19 cellular contexts compared by ENCODE assay signal in the genomic region with DNA sequence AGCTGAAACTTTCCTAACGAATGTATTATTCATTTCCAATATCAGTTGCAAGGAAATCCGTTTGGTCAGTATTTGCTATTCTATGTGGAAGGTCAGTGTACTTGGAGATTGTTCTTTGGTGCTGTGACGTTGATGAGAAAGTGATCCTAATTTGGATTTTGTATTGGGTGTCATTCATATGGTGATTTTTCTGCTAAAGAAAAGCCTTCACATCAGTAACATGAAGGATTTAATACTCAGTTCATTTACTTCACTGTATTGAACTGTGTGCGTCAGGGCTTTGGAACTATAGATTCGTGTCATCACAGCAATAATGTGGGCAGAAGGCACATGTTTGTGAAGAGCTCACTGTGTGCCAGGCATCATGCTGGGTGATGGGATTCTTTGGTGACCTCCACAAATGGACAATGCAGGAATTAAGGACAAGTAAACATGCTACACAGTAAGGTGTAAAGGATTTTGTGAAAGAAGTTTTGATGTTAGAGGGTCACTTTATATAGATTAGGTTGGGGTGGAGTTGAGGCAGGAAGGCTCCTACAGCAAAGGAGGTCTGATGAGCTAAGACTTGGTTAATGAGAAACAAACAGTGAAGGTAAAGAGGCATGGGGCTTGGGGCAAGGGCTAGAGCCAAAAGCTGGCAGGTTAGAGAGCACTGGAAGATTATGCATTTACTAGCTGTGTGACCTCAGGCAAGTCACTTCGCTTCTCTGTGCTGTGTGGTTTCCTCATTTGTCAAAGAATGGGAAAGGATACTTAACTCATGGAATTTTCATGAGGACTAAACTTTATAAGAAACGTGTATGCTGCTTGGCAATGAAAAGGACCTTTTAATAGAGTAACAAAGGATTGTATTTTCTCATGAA. TPM values are rescaled to one million over a fixed set of nuclear protein-coding genes. Genes with fewer than 3 reads are reported as not detected.
A peak's percentile ranks its signal among the peaks of the same experiment; 100 is the strongest.
DNase-seq lines count a peak whose midpoint lies in the region; ATAC-seq, FAIRE-seq and TF ChIP-seq lines count a peak whose summit lies in the region.
"Had no signal": no experiment of that assay in that cellular context is flagged by ENCODE, and none has a peak within 500 bp of the region (broad histone marks: within the 10 kb centered on the region; RNA-seq: fewer than 3 reads in every experiment).

No MANE protein-coding gene starts in this region.

- intact Hi-C loops in natural killer cell (cut with micrococcal nuclease): no loop called here

- H2BK15ac ChIP-seq in H1 (ENCODE audit: low read length): no peak overlapping the region

- H2BK5ac ChIP-seq in H1 (ENCODE audit: low read depth, low read length): no peak overlapping the region

- TF ChIP-seq CTCF in natural killer cell (IDR thresholded peaks at IDR 0.05): no peak
- no peak for TF ChIP-seq CTCF in Loucy (conservative IDR thresholded peaks at IDR 0.05; ENCODE audit: low read length)
- no peak for TF ChIP-seq CTCF in H1 (IDR thresholded peaks at IDR 0.05; ENCODE audit: control extremely low read depth in 1 of 3, insufficient read depth in 1 of 3, low read depth in 1 of 3, low read length in 3 of 3)

- no peak overlapping the region for H2AFZ ChIP-seq in Loucy (ENCODE audit: low read length)
- H2AFZ ChIP-seq in H1 (ENCODE audit: low read length): no peak overlapping the region

- H3K4me3 ChIP-seq in Loucy (ENCODE audit: low read length, poor library complexity, severe bottlenecking) (peak overlapping the region; percentile 20), H1 (ENCODE audit: extremely low read depth in 1 of 4, insufficient read depth in 2 of 4, low read depth in 3 of 4, low read length in 4 of 4) (no peak overlapping the region)
- H3K4me3 ChIP-seq: esophagus muscularis mucosa, pancreas had no signal

- no peak overlapping the region for H3K4ac ChIP-seq in H1 (replicated peaks; ENCODE audit: insufficient read length, low read depth, low read length)

- FAIRE-seq in H1 (lab: Jason Lieb, UNC): no peak
- FAIRE-seq: pancreas had no signal

- peak overlapping the region; percentile 8 for H3K27ac Mint-ChIP-seq in natural killer cell
- no peak overlapping the region for H3K27ac Mint-ChIP-seq in natural killer cell treated with Interleukin-12 subunit alpha and Interleukin-12 subunit beta and Interleukin-15 and Interleukin-18, amount 100 ng/mL, for 72 hours
- H3K27ac Mint-ChIP-seq: T-helper 1 cell treated with Interleukin-12 subunit alpha and Interleukin-12 subunit beta and Interleukin-4 antibody, amounts not matched to agents 30 μg/mL and 1 μg/mL, for 36 hours had no signal

- H3K27ac ChIP-seq in H1 (ENCODE audit: low read depth, low read length): no peak overlapping the region
- H3K27ac ChIP-seq: esophagus muscularis mucosa, pancreas, WERI-Rb-1 had no signal

- H2BK120ac ChIP-seq in H1 (replicated peaks; ENCODE audit: low read depth, low read length): no peak overlapping the region

- WGBS in H1 (ENCODE audit: extremely low coverage in 1 of 2, insufficient coverage in 1 of 2, insufficient read length in 1 of 2, insufficient replicate concordance in 2 of 2, low coverage in 1 of 2, low lambda C conversion rate in 2 of 2, missing lambda C conversion rate in 1 of 2), 2 experiments: 69% methylated on average over 7 of the region's 7 CpGs; no CpG with 5 or more reads in 1 of the 2 experiments

- H3K79me2 ChIP-seq in Loucy (ENCODE audit: insufficient read depth, low read length) (peaks cover 100% of the 10 kb centered on the region), H1 (ENCODE audit: control insufficient read depth in 1 of 2, insufficient read depth in 2 of 2, low read length in 2 of 2) (peaks cover 44 to 100% of the 10 kb centered on the region in 2 experiments)

- H3K36me3 ChIP-seq in Loucy (ENCODE audit: insufficient read depth, low read length): peaks cover 3% of the 10 kb centered on the region
- H3K36me3 ChIP-seq in H1 (ENCODE audit: control insufficient read depth in 2 of 4, insufficient read depth in 4 of 4, low read length in 3 of 4): peaks cover 0 to 11% (median 0%) of the 10 kb centered on the region in 4 experiments; a peak in 1 of 8 replicates
- H3K36me3 ChIP-seq: esophagus muscularis mucosa, pancreas had no signal

- ATAC-seq in natural killer cell: no peak
- ATAC-seq in natural killer cell treated with Interleukin-12 subunit alpha and Interleukin-12 subunit beta and Interleukin-15 and Interleukin-18, amount 100 ng/mL, for 72 hours: no peak
- ATAC-seq in GM19455 (IDR thresholded peaks at IDR 0.05; ENCODE audit: unreplicated experiment): no peak
- ATAC-seq in HG02588 (IDR thresholded peaks at IDR 0.05; ENCODE audit: unreplicated experiment): no peak
- ATAC-seq: pancreas; sciatic nerve; stimulated activated naive CD8-positive, alpha-beta T cell treated with anti-CD3 and anti-CD28 coated beads, Interleukin-15, amount 100 ng/mL, for 72 hours had no signal

- H3K79me1 ChIP-seq in H1 (ENCODE audit: low read depth, low read length): peaks cover 13% of the 10 kb centered on the region

- POLR2A ChIA-PET in H1 (lab: Charles Lee; ENCODE audit: partially characterized antibody): interaction anchor here (0.9 to 3.4 kb wide), 2 partner anchors 10 to 21 kb away, joined by 3 to 27 read pairs; a partner anchor contains a TSS

- H3K4me1 ChIP-seq in Loucy (ENCODE audit: insufficient read depth, low read length, poor library complexity, severe bottlenecking): peaks cover 86% of the 10 kb centered on the region
- H3K4me1 ChIP-seq in H1 (replicated peaks in 1 of 4; ENCODE audit: control insufficient read depth in 3 of 4, insufficient read depth in 4 of 4, low read length in 3 of 4): peaks cover 6 to 32% (median 22%) of the 10 kb centered on the region in 4 experiments; a peak in 6 of 7 replicates
- H3K4me1 ChIP-seq: Caco-2 had no signal

- H3K23ac ChIP-seq in H1 (ENCODE audit: insufficient read length): no peak overlapping the region

- no peak overlapping the region for H4K8ac ChIP-seq in H1 (ENCODE audit: extremely low read depth, insufficient read depth, low read length)

- no peaks in the 10 kb centered on the region for H3K27me3 Mint-ChIP-seq in natural killer cell (ENCODE audit: low read depth in 2 of 2)
- H3K27me3 Mint-ChIP-seq in natural killer cell treated with Interleukin-12 subunit alpha and Interleukin-12 subunit beta and Interleukin-15 and Interleukin-18, amount 100 ng/mL, for 72 hours: no peaks in the 10 kb centered on the region
- H3K27me3 Mint-ChIP-seq: stimulated activated naive CD8-positive, alpha-beta T cell treated with anti-CD3 and anti-CD28 coated beads, Interleukin-15, amount 100 ng/mL, for 72 hours had no signal

- no peak overlapping the region for H2BK20ac ChIP-seq in H1 (ENCODE audit: low read length)

- H3K9me2 ChIP-seq in Loucy (replicated peaks; ENCODE audit: low read depth, low read length): no peaks in the 10 kb centered on the region

- H3F3A ChIP-seq in Loucy (ENCODE audit: low read depth): no peaks in the 10 kb centered on the region

- peak overlapping the region; percentile 79 for H3K4me2 ChIP-seq in Loucy (ENCODE audit: low read depth, low read length, poor library complexity, severe bottlenecking)
- peak overlapping the region in 1 of 2 experiments; percentile 50; a peak in 2 of 4 replicates for H3K4me2 ChIP-seq in H1 (ENCODE audit: insufficient read depth in 1 of 2, low read depth in 2 of 2, low read length in 2 of 2)

- no peak overlapping the region for H3K56ac ChIP-seq in H1 (replicated peaks; ENCODE audit: insufficient read length, low read depth, low read length)

- no peak overlapping the region for H3K4me3 Mint-ChIP-seq in natural killer cell
- no peak overlapping the region for H3K4me3 Mint-ChIP-seq in natural killer cell treated with Interleukin-12 subunit alpha and Interleukin-12 subunit beta and Interleukin-15 and Interleukin-18, amount 100 ng/mL, for 72 hours
- H3K4me3 Mint-ChIP-seq: stimulated activated naive CD8-positive, alpha-beta T cell treated with anti-CD3 and anti-CD28 coated beads, Interleukin-15, amount 100 ng/mL, for 72 hours; T-helper 1 cell treated with Interleukin-12 subunit alpha and Interleukin-12 subunit beta and Interleukin-4 antibody, amounts not matched to agents 30 μg/mL and 1 μg/mL, for 36 hours had no signal

- TF ChIP-seq POLR2A in H1 (IDR thresholded peaks at IDR 0.05; ENCODE audit: control extremely low read depth in 1 of 2, low read depth in 2 of 2, low read length in 2 of 2): 0 out of 3 replicates have a peak, but pooled peaks of 1 of the 2 experiments have one; percentile 34

- H3K9me3 ChIP-seq in Loucy (ENCODE audit: insufficient read depth, low read depth, low read length): no peaks in the 10 kb centered on the region
- H3K9me3 ChIP-seq in H1 (ENCODE audit: insufficient read depth in 2 of 2, low read depth in 1 of 2, low read length in 1 of 2): no peaks in the 10 kb centered on the region
- H3K9me3 ChIP-seq: Caco-2, esophagus muscularis mucosa, pancreas had no signal

- H3K14ac ChIP-seq in H1 (ENCODE audit: insufficient read length): no peak overlapping the region

- no peak for TF ChIP-seq EP300 in H1 (IDR thresholded peaks at IDR 0.05; ENCODE audit: borderline replicate concordance in 1 of 2, low read depth in 2 of 2, low read length in 2 of 2)

- H3K9ac ChIP-seq in Loucy (ENCODE audit: low read depth, low read length, poor library complexity, severe bottlenecking) (no peak overlapping the region), H1 (replicated peaks in 1 of 4; ENCODE audit: extremely low read depth in 1 of 4, low read depth in 3 of 4, low read length in 3 of 4) (no peak overlapping the region; a peak in 1 of 7 replicates)

- H4K20me1 ChIP-seq in Loucy (ENCODE audit: insufficient read depth, low read length, poor library complexity, severe bottlenecking) (peaks cover 95% of the 10 kb centered on the region), H1 (replicated peaks in 1 of 2; ENCODE audit: control insufficient read depth in 1 of 2, insufficient read depth in 2 of 2, low read length in 2 of 2) (peaks cover 14 to 24% of the 10 kb centered on the region in 2 experiments)

- peaks cover 70 to 81% of the 10 kb centered on the region in 2 donors for H3K4me1 Mint-ChIP-seq in natural killer cell
- peaks cover 46 to 56% of the 10 kb centered on the region in 2 donors for H3K4me1 Mint-ChIP-seq in natural killer cell treated with Interleukin-12 subunit alpha and Interleukin-12 subunit beta and Interleukin-15 and Interleukin-18, amount 100 ng/mL, for 72 hours (ENCODE audit: low read depth in 2 of 2)

- DNase-seq in natural killer cell: no peak
- DNase-seq in natural killer cell treated with Interleukin-12 subunit alpha and Interleukin-12 subunit beta and Interleukin-15 and Interleukin-18, amount 100 ng/mL, for 72 hours (ENCODE audit: low spot score): no peak
- no peak for DNase-seq in H1 (ENCODE audit: low read depth in 1 of 2, low spot score in 2 of 2)
- no peak for DNase-seq in NCI-H1105 treated with DMSO at 0.1 percent for 48 hours (lab: John Stamatoyannopoulos, UW)
- DNase-seq in NCI-H187 treated with DMSO at 0.1 percent for 48 hours (lab: John Stamatoyannopoulos, UW): no peak
- DNase-seq: amniotic stem cell; Caco-2; NCI-H2029; NCI-H446 treated with DMSO at 0.1 percent for 48 hours; pancreas; SIG-M5; stimulated activated naive CD8-positive, alpha-beta T cell treated with anti-CD3 and anti-CD28 coated beads, Interleukin-15, amount 100 ng/mL, for 72 hours; WERI-Rb-1 had no signal

- H3K9me3 Mint-ChIP-seq in natural killer cell: no peaks in the 10 kb centered on the region
- no peaks in the 10 kb centered on the region for H3K9me3 Mint-ChIP-seq in natural killer cell treated with Interleukin-12 subunit alpha and Interleukin-12 subunit beta and Interleukin-15 and Interleukin-18, amount 100 ng/mL, for 72 hours
- H3K9me3 Mint-ChIP-seq: stimulated activated naive CD8-positive, alpha-beta T cell treated with anti-CD3 and anti-CD28 coated beads, Interleukin-15, amount 100 ng/mL, for 72 hours; T-helper 1 cell treated with Interleukin-12 subunit alpha and Interleukin-12 subunit beta and Interleukin-4 antibody, amounts not matched to agents 30 μg/mL and 1 μg/mL, for 36 hours had no signal

- no peak overlapping the region for H4K5ac ChIP-seq in H1 (ENCODE audit: insufficient read length, low read depth, low read length)

- no peak overlapping the region for H4K91ac ChIP-seq in H1 (replicated peaks; ENCODE audit: insufficient read length, low read length)

- CTCF ChIA-PET in H1 (lab: Charles Lee; ENCODE audit: partially characterized antibody): interaction anchor here (0.9 to 2.6 kb wide), 2 partner anchors 8 to 78 kb away, joined by 3 to 6 read pairs; no protein-coding TSS in a partner anchor

- no peak overlapping the region for H2AK5ac ChIP-seq in H1 (ENCODE audit: low read depth, low read length)

- no peak overlapping the region for H2BK12ac ChIP-seq in H1 (ENCODE audit: low read depth, low read length)

- TF ChIP-seq RAD21 in H1 (IDR thresholded peaks at IDR 0.05 in 1 of 2, conservative IDR thresholded peaks at IDR 0.05 in 1 of 2; ENCODE audit: low read depth in 2 of 2, low read length in 2 of 2): no peak

- no peak overlapping the region for H3K18ac ChIP-seq in H1 (ENCODE audit: extremely low read depth, low read length)

- H3K27me3 ChIP-seq in Loucy (ENCODE audit: insufficient read depth, low read length, poor library complexity, severe bottlenecking) (no peaks in the 10 kb centered on the region), H1 (replicated peaks in 1 of 4; ENCODE audit: control insufficient read depth in 3 of 4, extremely low read depth in 1 of 4, insufficient read depth in 3 of 4, low read length in 3 of 4) (no peaks in the 10 kb centered on the region)
- H3K27me3 ChIP-seq: esophagus muscularis mucosa, pancreas had no signal

- no peaks in the 10 kb centered on the region for H3K36me3 Mint-ChIP-seq in natural killer cell
- H3K36me3 Mint-ChIP-seq in natural killer cell treated with Interleukin-12 subunit alpha and Interleukin-12 subunit beta and Interleukin-15 and Interleukin-18, amount 100 ng/mL, for 72 hours: peaks cover 9% of the 10 kb centered on the region

- H3K23me2 ChIP-seq in H1 (ENCODE audit: low read depth, low read length): peaks cover 2% of the 10 kb centered on the region; the same call in 1 of the 2 replicates

RNA-seq across cellular contexts. Expression of a gene that starts 12.1 kb away (rescaled TPM):
- 100 to 1,000 TPM; 180 to 201 (median 189) TPM for total RNA-seq in natural killer cell
- total RNA-seq in natural killer cell treated with Interleukin-12 subunit alpha and Interleukin-12 subunit beta and Interleukin-15 and Interleukin-18, amount 100 ng/mL, for 72 hours: 100 to 1,000 TPM in 1 of 2 donors, 10 to 100 TPM in 1; 92.3 to 129 TPM
- 70.3 and 71.2 TPM in 2 replicates for total RNA-seq in H1 (2021; fragmentation: NEBNext Ultra II Directional; extraction: Animal tissue kit (Norgen Biotek cat#: 25700))
- 24.3 and 32.2 TPM in 2 replicates for polyA plus RNA-seq in H1 (2011; rRNA removed)
- 23.8 TPM for polyA plus RNA-seq in H1 (2011; cell fraction: cytosol; rRNA removed)
- 72.6 TPM for polyA plus RNA-seq in H1 (2011; cell fraction: nucleus; rRNA removed)
- 39.0 to 46.3 TPM (median 43.7 TPM) in 4 replicates for polyA plus RNA-seq in H1 (2012, experiment 1 of 2)
- polyA plus RNA-seq in H1 (2012, experiment 2 of 2): 7.0 TPM
- 29.4 TPM for polyA plus RNA-seq in H1 (2013, experiment 1 of 2)
- 29.7 TPM for polyA plus RNA-seq in H1 (2013, experiment 2 of 2)
- polyA minus RNA-seq in H1 (2011; rRNA and poly(A)+ RNA removed): 124 and 131 TPM in 2 replicates
- polyA minus RNA-seq in H1 (2011; cell fraction: cytosol; rRNA and poly(A)+ RNA removed): 103 TPM
- 315 TPM for polyA minus RNA-seq in H1 (2011; cell fraction: nucleus; rRNA and poly(A)+ RNA removed)

Comparison
In these comparisons a context has a peak if more than half of its experiments do, and no peak if none do; other contexts are left out.
1. H3K27ac Mint-ChIP-seq: peak in natural killer cell (2 of 2); none in natural killer cell treated with Interleukin-12 subunit alpha and Interleukin-12 subunit beta and Interleukin-15 and Interleukin-18, amount 100 ng/mL, for 72 hours (0 of 2).